13 cellular contexts compared by ENCODE assay signal in genomic region chr6:21679761-21680265, GRCh38.
DNase-seq lines count a peak whose midpoint lies in the region; TF ChIP-seq lines count a peak whose summit lies in the region.
"Had no signal": no experiment of that assay in that cellular context is flagged by ENCODE, and none has a peak within 500 bp of the region (broad histone marks: within the 10 kb centered on the region; RNA-seq: fewer than 3 reads in every experiment).

No MANE protein-coding gene starts in this region.

- TF ChIP-seq CTCF in choroid plexus epithelial cell (conservative IDR thresholded peaks at IDR 0.05; ENCODE audit: low read depth, low read length) (no peak), adrenal gland (IDR thresholded peaks at IDR 0.05) (no peak)

- no peak overlapping the region for H2AK5ac ChIP-seq in mesenchymal stem cell (ENCODE audit: low read length, severe bottlenecking)

- H2AFZ ChIP-seq in mesenchymal stem cell (ENCODE audit: low read depth, low read length): no peak overlapping the region

- H2BK120ac ChIP-seq in mesenchymal stem cell (ENCODE audit: low read depth, low read length): no peak overlapping the region

- H3K4ac ChIP-seq in mesenchymal stem cell (ENCODE audit: low read depth in 1 of 2, low read length in 2 of 2): no peak overlapping the region

- H2BK12ac ChIP-seq in mesenchymal stem cell (ENCODE audit: low read length in 2 of 2): no peak overlapping the region

- no peak overlapping the region for H4K91ac ChIP-seq in mesenchymal stem cell (ENCODE audit: low read length)

- H3K4me1 ChIP-seq in mesenchymal stem cell (ENCODE audit: control insufficient read depth, insufficient read depth, low read depth, low read length): peaks cover 4% of the 10 kb centered on the region
- no peaks in the 10 kb centered on the region for H3K4me1 ChIP-seq in adrenal gland (replicated peaks in 1 of 2)
- H3K4me1 ChIP-seq: BE2C had no signal

- H3K4me3 ChIP-seq in choroid plexus epithelial cell (ENCODE audit: low read depth, low read length) (no peak overlapping the region), mesenchymal stem cell (ENCODE audit: insufficient read depth in 1 of 2, low read depth in 1 of 2, low read length in 2 of 2) (no peak overlapping the region), adrenal gland (no peak overlapping the region)

- no peak overlapping the region for H3K9ac ChIP-seq in mesenchymal stem cell (ENCODE audit: low read length)

- H2BK5ac ChIP-seq in mesenchymal stem cell (ENCODE audit: low read depth, low read length, poor library complexity, severe bottlenecking): no peak overlapping the region

- H3K9me3 ChIP-seq in mesenchymal stem cell (ENCODE audit: control insufficient read depth, low read length) (no peaks in the 10 kb centered on the region), adrenal gland (replicated peaks in 1 of 3) (no peaks in the 10 kb centered on the region)
- H3K9me3 ChIP-seq: BE2C, neutrophil had no signal

- H3K23ac ChIP-seq in mesenchymal stem cell (ENCODE audit: low read length in 2 of 2): no peak overlapping the region

- H3K79me1 ChIP-seq in mesenchymal stem cell (replicated peaks; ENCODE audit: low read length, poor library complexity, severe bottlenecking): no peaks in the 10 kb centered on the region

- H3K14ac ChIP-seq in mesenchymal stem cell (ENCODE audit: low read length in 2 of 2): no peak overlapping the region

- no peak overlapping the region for H4K8ac ChIP-seq in mesenchymal stem cell (ENCODE audit: low read length)

- no peaks in the 10 kb centered on the region for H3K36me3 ChIP-seq in mesenchymal stem cell (ENCODE audit: control insufficient read depth in 1 of 2, insufficient read depth in 2 of 2, low read depth in 1 of 2, low read length in 2 of 2)
- H3K36me3 ChIP-seq in adrenal gland (replicated peaks in 1 of 2): no peaks in the 10 kb centered on the region
- H3K36me3 ChIP-seq: BE2C, neutrophil had no signal

- H3K27me3 ChIP-seq in mesenchymal stem cell (ENCODE audit: control insufficient read depth in 1 of 2, insufficient read depth in 1 of 2, low read length in 2 of 2) (no peaks in the 10 kb centered on the region), adrenal gland (no peaks in the 10 kb centered on the region)
- H3K27me3 ChIP-seq: BE2C, neutrophil had no signal

- DNase-seq in AG08396 (ENCODE audit: low spot score): peak; percentile 76
- DNase-seq in LHCN-M2 (ENCODE audit: low read depth): peak; percentile 62
- DNase-seq in choroid plexus epithelial cell (ENCODE audit: low read depth): peak; percentile 83
- DNase-seq in mesenchymal stem cell: peak; percentile 63
- DNase-seq in adrenal gland: no peak
- no peak for DNase-seq in DMS53 treated with DMSO at 0.1 percent for 48 hours (lab: John Stamatoyannopoulos, UW; ENCODE audit: unreplicated experiment)
- no peak for DNase-seq in NCI-H2227 (lab: John Stamatoyannopoulos, UW; ENCODE audit: unreplicated experiment)
- no peak for DNase-seq in dermis blood vessel endothelial cell
- DNase-seq: BE2C; effector memory CD4-positive, alpha-beta T cell; stimulated activated CD4-positive, alpha-beta T cell treated with anti-CD3 and anti-CD28 coated beads, Interleukin-4, amount 100 ng/mL, for 4 hours; substantia nigra had no signal

- 71% methylated on average over 2 of the region's 2 CpGs for WGBS in mesenchymal stem cell
- WGBS in adrenal gland, 4 donors: 79 to 93% (median 87%) methylated on average over 2 of the region's 2 CpGs

- no peak overlapping the region for H2BK15ac ChIP-seq in mesenchymal stem cell (ENCODE audit: low read depth, poor library complexity, severe bottlenecking)

- peak overlapping the region in 1 of 2 experiments; percentile 40 for H3K18ac ChIP-seq in mesenchymal stem cell (ENCODE audit: low read depth in 1 of 2, low read length in 2 of 2)

- H3K27ac ChIP-seq in mesenchymal stem cell (ENCODE audit: low read length, poor library complexity, severe bottlenecking) (peak overlapping the region; percentile 73), adrenal gland (no peak overlapping the region)
- H3K27ac ChIP-seq: neutrophil had no signal

- no peak overlapping the region for H3K4me2 ChIP-seq in mesenchymal stem cell (ENCODE audit: low read length, poor library complexity, severe bottlenecking)

- intact Hi-C loops in adrenal gland (cut with DNase I): no loop called here

- no peak for TF ChIP-seq POLR2A in adrenal gland (IDR thresholded peaks at IDR 0.05)

Comparison
In these comparisons a context has a peak if more than half of its experiments do, and no peak if none do; other contexts are left out.
1. DNase-seq: peak in AG08396 (single experiment), LHCN-M2 (single experiment), choroid plexus epithelial cell (single experiment) and mesenchymal stem cell (single experiment); none in adrenal gland (0 of 7), DMS53 treated with DMSO at 0.1 percent for 48 hours (single experiment), NCI-H2227 (single experiment) and dermis blood vessel endothelial cell (single experiment).